Comparison of ENCODE assay signal across 1 cellular context in the genomic region with DNA sequence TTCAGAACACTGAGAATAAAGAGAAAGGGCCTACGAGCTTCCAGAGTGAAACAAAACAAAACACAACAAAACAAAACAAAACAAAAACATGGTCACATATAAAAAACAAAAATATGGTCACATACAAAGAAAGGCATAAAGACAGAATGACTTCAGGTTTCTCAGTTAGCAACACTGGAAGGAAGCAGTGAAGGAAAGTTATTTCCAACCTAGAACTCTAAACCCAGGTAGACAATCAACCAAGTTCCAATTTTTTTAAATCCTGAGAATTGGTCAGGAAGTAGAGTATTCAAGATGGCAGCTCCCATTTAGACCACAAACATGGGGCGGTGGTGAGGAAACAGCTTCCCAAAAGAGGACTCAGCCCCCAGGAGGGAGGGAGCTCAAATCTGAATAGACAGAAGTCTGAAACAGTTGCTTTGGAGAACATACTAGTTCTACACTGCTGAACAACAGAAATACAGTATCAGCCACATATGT.
TF ChIP-seq lines count a peak whose summit lies in the region.

No MANE protein-coding gene starts in this region.

TF ChIP-seq in K562, 482 proteins besides CTCF, POLR2A, EP300 and RAD21 (continued from another document and continues in another):
- TF ChIP-seq, protein P1, sequence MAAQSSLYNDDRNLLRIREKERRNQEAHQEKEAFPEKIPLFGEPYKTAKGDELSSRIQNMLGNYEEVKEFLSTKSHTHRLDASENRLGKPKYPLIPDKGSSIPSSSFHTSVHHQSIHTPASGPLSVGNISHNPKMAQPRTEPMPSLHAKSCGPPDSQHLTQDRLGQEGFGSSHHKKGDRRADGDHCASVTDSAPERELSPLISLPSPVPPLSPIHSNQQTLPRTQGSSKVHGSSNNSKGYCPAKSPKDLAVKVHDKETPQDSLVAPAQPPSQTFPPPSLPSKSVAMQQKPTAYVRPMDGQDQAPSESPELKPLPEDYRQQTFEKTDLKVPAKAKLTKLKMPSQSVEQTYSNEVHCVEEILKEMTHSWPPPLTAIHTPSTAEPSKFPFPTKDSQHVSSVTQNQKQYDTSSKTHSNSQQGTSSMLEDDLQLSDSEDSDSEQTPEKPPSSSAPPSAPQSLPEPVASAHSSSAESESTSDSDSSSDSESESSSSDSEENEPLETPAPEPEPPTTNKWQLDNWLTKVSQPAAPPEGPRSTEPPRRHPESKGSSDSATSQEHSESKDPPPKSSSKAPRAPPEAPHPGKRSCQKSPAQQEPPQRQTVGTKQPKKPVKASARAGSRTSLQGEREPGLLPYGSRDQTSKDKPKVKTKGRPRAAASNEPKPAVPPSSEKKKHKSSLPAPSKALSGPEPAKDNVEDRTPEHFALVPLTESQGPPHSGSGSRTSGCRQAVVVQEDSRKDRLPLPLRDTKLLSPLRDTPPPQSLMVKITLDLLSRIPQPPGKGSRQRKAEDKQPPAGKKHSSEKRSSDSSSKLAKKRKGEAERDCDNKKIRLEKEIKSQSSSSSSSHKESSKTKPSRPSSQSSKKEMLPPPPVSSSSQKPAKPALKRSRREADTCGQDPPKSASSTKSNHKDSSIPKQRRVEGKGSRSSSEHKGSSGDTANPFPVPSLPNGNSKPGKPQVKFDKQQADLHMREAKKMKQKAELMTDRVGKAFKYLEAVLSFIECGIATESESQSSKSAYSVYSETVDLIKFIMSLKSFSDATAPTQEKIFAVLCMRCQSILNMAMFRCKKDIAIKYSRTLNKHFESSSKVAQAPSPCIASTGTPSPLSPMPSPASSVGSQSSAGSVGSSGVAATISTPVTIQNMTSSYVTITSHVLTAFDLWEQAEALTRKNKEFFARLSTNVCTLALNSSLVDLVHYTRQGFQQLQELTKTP (IDR thresholded peaks at IDR 0.05; ENCODE audit: low read depth in 1 of 2, partially characterized antibody in 2 of 2), result no peak
- TF ChIP-seq SETDB1 (IDR thresholded peaks at IDR 0.05; ENCODE audit: low read length) (no peak), IRF2 (CRISPR knock-in tag; IDR thresholded peaks at IDR 0.05) (no peak), RBM17 (IDR thresholded peaks at IDR 0.05; ENCODE audit: borderline replicate concordance, low read depth, low read length) (no peak), YBX1 (IDR thresholded peaks at IDR 0.05) (no peak), KDM4B (IDR thresholded peaks at IDR 0.05; ENCODE audit: borderline replicate concordance in 2 of 2, low read depth in 1 of 2) (no peak), LARP7 (IDR thresholded peaks at IDR 0.05) (no peak; the same call in 1 of the 2 replicates), NEUROD1 (IDR thresholded peaks at IDR 0.05; ENCODE audit: borderline replicate concordance, low read depth, low read length, partially characterized antibody) (no peak), ZNF445 (CRISPR knock-in tag; IDR thresholded peaks at IDR 0.05; ENCODE audit: low read depth) (no peak), CBFA2T3 (IDR thresholded peaks at IDR 0.05) (no peak), NCOA1 (IDR thresholded peaks at IDR 0.05; ENCODE audit: low read depth) (peak; percentile 27; the same call in 1 of the 2 replicates), ESRRB (CRISPR knock-in tag; IDR thresholded peaks at IDR 0.05; ENCODE audit: borderline replicate concordance) (no peak), E2F3 (CRISPR knock-in tag; IDR thresholded peaks at IDR 0.05) (no peak), TFAM (CRISPR knock-in tag; conservative IDR thresholded peaks at IDR 0.05) (no peak), DPF2 (IDR thresholded peaks at IDR 0.05) (peak; percentile 15; the same call in 1 of the 2 replicates), PYGO2 (tag; IDR thresholded peaks at IDR 0.05) (no peak), FOS (IDR thresholded peaks at IDR 0.05; ENCODE audit: extremely low read depth, insufficient read length) (no peak), ZNF77 (CRISPR knock-in tag; IDR thresholded peaks at IDR 0.05) (no peak), XRCC3 (IDR thresholded peaks at IDR 0.05) (no peak), SP2 (IDR thresholded peaks at IDR 0.05; ENCODE audit: extremely low read depth, low read depth, low read length, poor library complexity, severe bottlenecking) (no peak), ETV1 (tag; conservative IDR thresholded peaks at IDR 0.05; ENCODE audit: low read depth) (peak; percentile 60), GABPB1 (CRISPR knock-in tag; IDR thresholded peaks at IDR 0.05) (no peak), ZNF76 (CRISPR knock-in tag; IDR thresholded peaks at IDR 0.05; ENCODE audit: borderline replicate concordance) (no peak), SIX5 (IDR thresholded peaks at IDR 0.05; ENCODE audit: borderline replicate concordance in 1 of 2, insufficient read depth in 1 of 2, low read depth in 1 of 2, low read length in 2 of 2) (no peak), ELF2 (CRISPR knock-in tag; IDR thresholded peaks at IDR 0.05) (peak; percentile 72; the same call in 1 of the 2 replicates)
- TF ChIP-seq, protein P2, sequence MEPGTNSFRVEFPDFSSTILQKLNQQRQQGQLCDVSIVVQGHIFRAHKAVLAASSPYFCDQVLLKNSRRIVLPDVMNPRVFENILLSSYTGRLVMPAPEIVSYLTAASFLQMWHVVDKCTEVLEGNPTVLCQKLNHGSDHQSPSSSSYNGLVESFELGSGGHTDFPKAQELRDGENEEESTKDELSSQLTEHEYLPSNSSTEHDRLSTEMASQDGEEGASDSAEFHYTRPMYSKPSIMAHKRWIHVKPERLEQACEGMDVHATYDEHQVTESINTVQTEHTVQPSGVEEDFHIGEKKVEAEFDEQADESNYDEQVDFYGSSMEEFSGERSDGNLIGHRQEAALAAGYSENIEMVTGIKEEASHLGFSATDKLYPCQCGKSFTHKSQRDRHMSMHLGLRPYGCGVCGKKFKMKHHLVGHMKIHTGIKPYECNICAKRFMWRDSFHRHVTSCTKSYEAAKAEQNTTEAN (CRISPR knock-in tag; IDR thresholded peaks at IDR 0.05), result no peak
- TF ChIP-seq, protein P3, sequence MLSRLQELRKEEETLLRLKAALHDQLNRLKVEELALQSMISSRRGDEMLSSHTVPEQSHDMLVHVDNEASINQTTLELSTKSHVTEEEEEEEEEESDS (CRISPR knock-in tag; IDR thresholded peaks at IDR 0.05), result no peak
- TF ChIP-seq, protein P4, sequence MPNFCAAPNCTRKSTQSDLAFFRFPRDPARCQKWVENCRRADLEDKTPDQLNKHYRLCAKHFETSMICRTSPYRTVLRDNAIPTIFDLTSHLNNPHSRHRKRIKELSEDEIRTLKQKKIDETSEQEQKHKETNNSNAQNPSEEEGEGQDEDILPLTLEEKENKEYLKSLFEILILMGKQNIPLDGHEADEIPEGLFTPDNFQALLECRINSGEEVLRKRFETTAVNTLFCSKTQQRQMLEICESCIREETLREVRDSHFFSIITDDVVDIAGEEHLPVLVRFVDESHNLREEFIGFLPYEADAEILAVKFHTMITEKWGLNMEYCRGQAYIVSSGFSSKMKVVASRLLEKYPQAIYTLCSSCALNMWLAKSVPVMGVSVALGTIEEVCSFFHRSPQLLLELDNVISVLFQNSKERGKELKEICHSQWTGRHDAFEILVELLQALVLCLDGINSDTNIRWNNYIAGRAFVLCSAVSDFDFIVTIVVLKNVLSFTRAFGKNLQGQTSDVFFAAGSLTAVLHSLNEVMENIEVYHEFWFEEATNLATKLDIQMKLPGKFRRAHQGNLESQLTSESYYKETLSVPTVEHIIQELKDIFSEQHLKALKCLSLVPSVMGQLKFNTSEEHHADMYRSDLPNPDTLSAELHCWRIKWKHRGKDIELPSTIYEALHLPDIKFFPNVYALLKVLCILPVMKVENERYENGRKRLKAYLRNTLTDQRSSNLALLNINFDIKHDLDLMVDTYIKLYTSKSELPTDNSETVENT (CRISPR knock-in tag; IDR thresholded peaks at IDR 0.05), result no peak
- TF ChIP-seq, protein P5, sequence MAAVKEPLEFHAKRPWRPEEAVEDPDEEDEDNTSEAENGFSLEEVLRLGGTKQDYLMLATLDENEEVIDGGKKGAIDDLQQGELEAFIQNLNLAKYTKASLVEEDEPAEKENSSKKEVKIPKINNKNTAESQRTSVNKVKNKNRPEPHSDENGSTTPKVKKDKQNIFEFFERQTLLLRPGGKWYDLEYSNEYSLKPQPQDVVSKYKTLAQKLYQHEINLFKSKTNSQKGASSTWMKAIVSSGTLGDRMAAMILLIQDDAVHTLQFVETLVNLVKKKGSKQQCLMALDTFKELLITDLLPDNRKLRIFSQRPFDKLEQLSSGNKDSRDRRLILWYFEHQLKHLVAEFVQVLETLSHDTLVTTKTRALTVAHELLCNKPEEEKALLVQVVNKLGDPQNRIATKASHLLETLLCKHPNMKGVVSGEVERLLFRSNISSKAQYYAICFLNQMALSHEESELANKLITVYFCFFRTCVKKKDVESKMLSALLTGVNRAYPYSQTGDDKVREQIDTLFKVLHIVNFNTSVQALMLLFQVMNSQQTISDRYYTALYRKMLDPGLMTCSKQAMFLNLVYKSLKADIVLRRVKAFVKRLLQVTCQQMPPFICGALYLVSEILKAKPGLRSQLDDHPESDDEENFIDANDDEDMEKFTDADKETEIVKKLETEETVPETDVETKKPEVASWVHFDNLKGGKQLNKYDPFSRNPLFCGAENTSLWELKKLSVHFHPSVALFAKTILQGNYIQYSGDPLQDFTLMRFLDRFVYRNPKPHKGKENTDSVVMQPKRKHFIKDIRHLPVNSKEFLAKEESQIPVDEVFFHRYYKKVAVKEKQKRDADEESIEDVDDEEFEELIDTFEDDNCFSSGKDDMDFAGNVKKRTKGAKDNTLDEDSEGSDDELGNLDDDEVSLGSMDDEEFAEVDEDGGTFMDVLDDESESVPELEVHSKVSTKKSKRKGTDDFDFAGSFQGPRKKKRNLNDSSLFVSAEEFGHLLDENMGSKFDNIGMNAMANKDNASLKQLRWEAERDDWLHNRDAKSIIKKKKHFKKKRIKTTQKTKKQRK (IDR thresholded peaks at IDR 0.05; ENCODE audit: borderline replicate concordance, low read depth, low read length), result no peak
- TF ChIP-seq, protein P6, sequence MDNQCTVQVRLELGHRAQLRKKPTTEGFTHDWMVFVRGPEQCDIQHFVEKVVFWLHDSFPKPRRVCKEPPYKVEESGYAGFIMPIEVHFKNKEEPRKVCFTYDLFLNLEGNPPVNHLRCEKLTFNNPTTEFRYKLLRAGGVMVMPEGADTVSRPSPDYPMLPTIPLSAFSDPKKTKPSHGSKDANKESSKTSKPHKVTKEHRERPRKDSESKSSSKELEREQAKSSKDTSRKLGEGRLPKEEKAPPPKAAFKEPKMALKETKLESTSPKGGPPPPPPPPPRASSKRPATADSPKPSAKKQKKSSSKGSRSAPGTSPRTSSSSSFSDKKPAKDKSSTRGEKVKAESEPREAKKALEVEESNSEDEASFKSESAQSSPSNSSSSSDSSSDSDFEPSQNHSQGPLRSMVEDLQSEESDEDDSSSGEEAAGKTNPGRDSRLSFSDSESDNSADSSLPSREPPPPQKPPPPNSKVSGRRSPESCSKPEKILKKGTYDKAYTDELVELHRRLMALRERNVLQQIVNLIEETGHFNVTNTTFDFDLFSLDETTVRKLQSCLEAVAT (IDR thresholded peaks at IDR 0.05), result peak in 1 of 2 experiments; percentile 60; a peak in 1 of 4 replicates
- TF ChIP-seq, protein P7, sequence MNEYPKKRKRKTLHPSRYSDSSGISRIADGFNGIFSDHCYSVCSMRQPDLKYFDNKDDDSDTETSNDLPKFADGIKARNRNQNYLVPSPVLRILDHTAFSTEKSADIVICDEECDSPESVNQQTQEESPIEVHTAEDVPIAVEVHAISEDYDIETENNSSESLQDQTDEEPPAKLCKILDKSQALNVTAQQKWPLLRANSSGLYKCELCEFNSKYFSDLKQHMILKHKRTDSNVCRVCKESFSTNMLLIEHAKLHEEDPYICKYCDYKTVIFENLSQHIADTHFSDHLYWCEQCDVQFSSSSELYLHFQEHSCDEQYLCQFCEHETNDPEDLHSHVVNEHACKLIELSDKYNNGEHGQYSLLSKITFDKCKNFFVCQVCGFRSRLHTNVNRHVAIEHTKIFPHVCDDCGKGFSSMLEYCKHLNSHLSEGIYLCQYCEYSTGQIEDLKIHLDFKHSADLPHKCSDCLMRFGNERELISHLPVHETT (CRISPR knock-in tag; conservative IDR thresholded peaks at IDR 0.05 in 1 of 2, IDR thresholded peaks at IDR 0.05 in 1 of 2), result no peak; a peak in 1 of 4 replicates
- TF ChIP-seq, protein P8, sequence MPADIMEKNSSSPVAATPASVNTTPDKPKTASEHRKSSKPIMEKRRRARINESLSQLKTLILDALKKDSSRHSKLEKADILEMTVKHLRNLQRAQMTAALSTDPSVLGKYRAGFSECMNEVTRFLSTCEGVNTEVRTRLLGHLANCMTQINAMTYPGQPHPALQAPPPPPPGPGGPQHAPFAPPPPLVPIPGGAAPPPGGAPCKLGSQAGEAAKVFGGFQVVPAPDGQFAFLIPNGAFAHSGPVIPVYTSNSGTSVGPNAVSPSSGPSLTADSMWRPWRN (IDR thresholded peaks at IDR 0.05; ENCODE audit: low read depth), result no peak
- TF ChIP-seq, protein P9, sequence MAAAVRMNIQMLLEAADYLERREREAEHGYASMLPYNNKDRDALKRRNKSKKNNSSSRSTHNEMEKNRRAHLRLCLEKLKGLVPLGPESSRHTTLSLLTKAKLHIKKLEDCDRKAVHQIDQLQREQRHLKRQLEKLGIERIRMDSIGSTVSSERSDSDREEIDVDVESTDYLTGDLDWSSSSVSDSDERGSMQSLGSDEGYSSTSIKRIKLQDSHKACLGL (CRISPR knock-in tag; IDR thresholded peaks at IDR 0.05; ENCODE audit: borderline replicate concordance, poor library complexity, severe bottlenecking), result no peak
- TF ChIP-seq, protein P10, sequence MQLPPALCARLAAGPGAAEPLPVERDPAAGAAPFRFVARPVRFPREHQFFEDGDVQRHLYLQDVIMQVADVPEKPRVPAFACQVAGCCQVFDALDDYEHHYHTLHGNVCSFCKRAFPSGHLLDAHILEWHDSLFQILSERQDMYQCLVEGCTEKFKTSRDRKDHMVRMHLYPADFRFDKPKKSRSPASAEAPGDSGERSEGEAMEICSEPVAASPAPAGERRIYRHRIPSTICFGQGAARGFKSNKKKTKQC (CRISPR knock-in tag; IDR thresholded peaks at IDR 0.05), result no peak
- TF ChIP-seq, protein P11, sequence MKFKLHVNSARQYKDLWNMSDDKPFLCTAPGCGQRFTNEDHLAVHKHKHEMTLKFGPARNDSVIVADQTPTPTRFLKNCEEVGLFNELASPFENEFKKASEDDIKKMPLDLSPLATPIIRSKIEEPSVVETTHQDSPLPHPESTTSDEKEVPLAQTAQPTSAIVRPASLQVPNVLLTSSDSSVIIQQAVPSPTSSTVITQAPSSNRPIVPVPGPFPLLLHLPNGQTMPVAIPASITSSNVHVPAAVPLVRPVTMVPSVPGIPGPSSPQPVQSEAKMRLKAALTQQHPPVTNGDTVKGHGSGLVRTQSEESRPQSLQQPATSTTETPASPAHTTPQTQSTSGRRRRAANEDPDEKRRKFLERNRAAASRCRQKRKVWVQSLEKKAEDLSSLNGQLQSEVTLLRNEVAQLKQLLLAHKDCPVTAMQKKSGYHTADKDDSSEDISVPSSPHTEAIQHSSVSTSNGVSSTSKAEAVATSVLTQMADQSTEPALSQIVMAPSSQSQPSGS (CRISPR knock-in tag; IDR thresholded peaks at IDR 0.05), result no peak
- TF ChIP-seq, protein P12, sequence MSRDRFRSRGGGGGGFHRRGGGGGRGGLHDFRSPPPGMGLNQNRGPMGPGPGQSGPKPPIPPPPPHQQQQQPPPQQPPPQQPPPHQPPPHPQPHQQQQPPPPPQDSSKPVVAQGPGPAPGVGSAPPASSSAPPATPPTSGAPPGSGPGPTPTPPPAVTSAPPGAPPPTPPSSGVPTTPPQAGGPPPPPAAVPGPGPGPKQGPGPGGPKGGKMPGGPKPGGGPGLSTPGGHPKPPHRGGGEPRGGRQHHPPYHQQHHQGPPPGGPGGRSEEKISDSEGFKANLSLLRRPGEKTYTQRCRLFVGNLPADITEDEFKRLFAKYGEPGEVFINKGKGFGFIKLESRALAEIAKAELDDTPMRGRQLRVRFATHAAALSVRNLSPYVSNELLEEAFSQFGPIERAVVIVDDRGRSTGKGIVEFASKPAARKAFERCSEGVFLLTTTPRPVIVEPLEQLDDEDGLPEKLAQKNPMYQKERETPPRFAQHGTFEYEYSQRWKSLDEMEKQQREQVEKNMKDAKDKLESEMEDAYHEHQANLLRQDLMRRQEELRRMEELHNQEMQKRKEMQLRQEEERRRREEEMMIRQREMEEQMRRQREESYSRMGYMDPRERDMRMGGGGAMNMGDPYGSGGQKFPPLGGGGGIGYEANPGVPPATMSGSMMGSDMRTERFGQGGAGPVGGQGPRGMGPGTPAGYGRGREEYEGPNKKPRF (IDR thresholded peaks at IDR 0.05; ENCODE audit: low read depth, low read length), result no peak
